Comparison of ENCODE assay signal across 8 cellular contexts in genomic region chr13:51895906-51896888, GRCh38. TPM values are rescaled to one million over a fixed set of nuclear protein-coding genes. Genes with fewer than 3 reads are reported as not detected.
DNase-seq lines count a peak whose midpoint lies in the region; ATAC-seq and TF ChIP-seq lines count a peak whose summit lies in the region.

No MANE protein-coding gene starts in this region.

- no peaks in the 10 kb centered on the region for H3K36me3 ChIP-seq in OCI-LY3 (replicated peaks; ENCODE audit: low read depth, low read length)
- H3K36me3 ChIP-seq in heart right ventricle = no peaks in the 10 kb centered on the region

- TF ChIP-seq CTCF in 22Rv1 (IDR thresholded peaks at IDR 0.05) (peak; percentile 95), OCI-LY3 (IDR thresholded peaks at IDR 0.05; ENCODE audit: low read depth, low read length) (peak; percentile 98), heart right ventricle (IDR thresholded peaks at IDR 0.05) (peak; percentile 50 to 78 (median 69))

- peak; percentile 62 for DNase-seq in GDM1 (lab: John Stamatoyannopoulos, UW)
- DNase-seq in activated naive CD4-positive, alpha-beta T cell treated with anti-CD3 and anti-CD28 coated beads, Interleukin-2, amount 50 U/mL, for 72 hours (ENCODE audit: low spot score in 2 of 2) = peak in 1 of 2 donors; percentile 46
- DNase-seq in heart right ventricle = peak; percentile 36 to 43
- peak; percentile 60 for DNase-seq in retina

- H3K4me1 ChIP-seq in OCI-LY3 (ENCODE audit: low read length) (peaks cover 17% of the 10 kb centered on the region), heart right ventricle (no peaks in the 10 kb centered on the region)

- H3K4me3 ChIP-seq in OCI-LY3 (ENCODE audit: low read length) (peak overlapping the region; percentile 18; the same call in 1 of the 2 replicates), heart right ventricle (no peak overlapping the region)

- no peaks in the 10 kb centered on the region for H3K36me3 Mint-ChIP-seq in activated naive CD4-positive, alpha-beta T cell treated with anti-CD3 and anti-CD28 coated beads, Interleukin-2, amount 50 U/mL, for 72 hours

- peak overlapping the region; percentile 48 for H2AFZ ChIP-seq in OCI-LY3 (ENCODE audit: low read depth, low read length)

- H3K9me3 ChIP-seq in OCI-LY3 (ENCODE audit: insufficient read depth, low read length) = no peaks in the 10 kb centered on the region
- no peaks in the 10 kb centered on the region for H3K9me3 ChIP-seq in heart right ventricle

- H3K9me3 Mint-ChIP-seq in activated naive CD4-positive, alpha-beta T cell treated with anti-CD3 and anti-CD28 coated beads, Interleukin-2, amount 50 U/mL, for 72 hours = no peaks in the 10 kb centered on the region

- peak overlapping the region; percentile 29; the same call in 1 of the 2 replicates for H3K9ac ChIP-seq in OCI-LY3 (ENCODE audit: low read length)

- ATAC-seq in HG03039 (IDR thresholded peaks at IDR 0.05; ENCODE audit: unreplicated experiment) (peak; percentile 61), heart right ventricle (peak; percentile 78 to 92 (median 83)), HG02588 (IDR thresholded peaks at IDR 0.05; ENCODE audit: unreplicated experiment) (no peak)
- ATAC-seq in activated naive CD4-positive, alpha-beta T cell treated with anti-CD3 and anti-CD28 coated beads, Interleukin-2, amount 50 U/mL, for 72 hours = peak; percentile 51 to 83

- peaks cover 19% of the 10 kb centered on the region; the same call in 1 of the 2 replicates for H3K27me3 ChIP-seq in OCI-LY3 (ENCODE audit: low read depth, low read length)
- no peaks in the 10 kb centered on the region for H3K27me3 ChIP-seq in heart right ventricle

- no peak overlapping the region for H3K27ac ChIP-seq in 22Rv1
- no peak overlapping the region for H3K27ac ChIP-seq in OCI-LY3 (ENCODE audit: low read length)
- H3K27ac ChIP-seq in heart right ventricle = no peak overlapping the region

- WGBS in heart right ventricle, 2 donors = 45 to 48% methylated on average over 9 of the region's 9 CpGs

- H3K4me2 ChIP-seq in OCI-LY3 (ENCODE audit: low read length) = peak overlapping the region; percentile 54

- no peaks in the 10 kb centered on the region for H3K79me2 ChIP-seq in OCI-LY3 (ENCODE audit: low read length)

- H3K27ac Mint-ChIP-seq in activated naive CD4-positive, alpha-beta T cell treated with anti-CD3 and anti-CD28 coated beads, Interleukin-2, amount 50 U/mL, for 72 hours = no peak overlapping the region

- intact Hi-C loops in heart right ventricle (cut with DNase I) = loop anchor here in 8 of 10 donors (1.0 to 10.0 kb wide), 7 partner anchors 106 to 236 kb away; partner anchors contain the start of gene NEK5 (in 4 of the 8)

- H4K20me1 ChIP-seq in OCI-LY3 (ENCODE audit: insufficient read depth, low read length) = no peaks in the 10 kb centered on the region

RNA-seq across cellular contexts. Expression of gene CCDC70, which starts 34.4 kb away (rescaled TPM):
- not detected for total RNA-seq in activated naive CD4-positive, alpha-beta T cell treated with anti-CD3 and anti-CD28 coated beads, Interleukin-2, amount 50 U/mL, for 72 hours
- not detected for total RNA-seq in heart right ventricle
- not detected for polyA plus RNA-seq in heart right ventricle

RNA-seq across cellular contexts. Expression of gene TMEM272, which starts 51.2 kb away (rescaled TPM):
- under 1 TPM; 0.36 to 0.60 TPM for total RNA-seq in activated naive CD4-positive, alpha-beta T cell treated with anti-CD3 and anti-CD28 coated beads, Interleukin-2, amount 50 U/mL, for 72 hours
- total RNA-seq in heart right ventricle = 1 to 10 TPM in 4 of 10 donors, under 1 TPM in 6; 0.32 to 2.7 (median 0.77) TPM
- polyA plus RNA-seq in heart right ventricle = under 1 TPM; 0.09 to 0.37 TPM
